In genomic region chr10:15167411-15168295, GRCh38 we compare ENCODE assay signal across 8 cellular contexts. TPM values are rescaled to one million over a fixed set of nuclear protein-coding genes. Genes with fewer than 3 reads are reported as not detected.
DNase-seq lines count a peak whose midpoint lies in the region; ATAC-seq and TF ChIP-seq lines count a peak whose summit lies in the region.

No MANE protein-coding gene starts in this region.

- peak overlapping the region; percentile 88 for H3K4me3 Mint-ChIP-seq in activated CD4-positive, alpha-beta T cell treated with anti-CD3 and anti-CD28 coated beads, Interleukin-2, amount 10 ng/mL, durations not matched to agents 7 days and 5 days

- CTCF ChIA-PET in HEK293 (lab: Yijun Ruan, JAX): interaction anchor here (0.5 to 1.5 kb wide), 7 partner anchors 9 to 1650 kb away, joined by 3 to 4 read pairs (median 3); no protein-coding TSS in a partner anchor
- CTCF ChIA-PET in activated CD4-positive, alpha-beta T cell treated with anti-CD3 and anti-CD28 coated beads, Interleukin-2, amount 10 ng/mL, durations not matched to agents 7 days and 5 days (lab: Charles Lee): interaction anchor here (0.8 to 2.1 kb wide), 9 partner anchors 11 to 76 kb away, joined by 3 to 6 read pairs (median 3); no protein-coding TSS in a partner anchor

- H3F3A ChIP-seq in Loucy (ENCODE audit: low read depth): peaks cover 22% of the 10 kb centered on the region

- TF ChIP-seq CTCF in HEK293 (tag by site-specific recombination; IDR thresholded peaks at IDR 0.05) (peak; percentile 89), Loucy (conservative IDR thresholded peaks at IDR 0.05; ENCODE audit: low read length) (peak; percentile 54), lower lobe of right lung (IDR thresholded peaks at IDR 0.05) (peak; percentile 52)

- H3K9me2 ChIP-seq in Loucy (replicated peaks; ENCODE audit: low read depth, low read length): no peaks in the 10 kb centered on the region

- H3K27me3 ChIP-seq in Loucy (ENCODE audit: insufficient read depth, low read length, poor library complexity, severe bottlenecking) (no peaks in the 10 kb centered on the region), lower lobe of right lung (ENCODE audit: low read depth) (no peaks in the 10 kb centered on the region)

- intact Hi-C loops in lower lobe of right lung (cut with DNase I): no loop called here

- H3K9me3 Mint-ChIP-seq in activated CD4-positive, alpha-beta T cell treated with anti-CD3 and anti-CD28 coated beads, Interleukin-2, amount 10 ng/mL, durations not matched to agents 7 days and 5 days: no peaks in the 10 kb centered on the region

- H4K20me1 ChIP-seq in Loucy (ENCODE audit: insufficient read depth, low read length, poor library complexity, severe bottlenecking): peaks cover 31% of the 10 kb centered on the region

- peak overlapping the region; percentile 40; the same call in 1 of the 2 replicates for H2AFZ ChIP-seq in Loucy (ENCODE audit: low read length)

- H3K36me3 ChIP-seq in HEK293 (ENCODE audit: control insufficient read depth in 2 of 2, insufficient read depth in 1 of 2, low read length in 2 of 2): no peaks in the 10 kb centered on the region; a peak in 1 of 3 replicates
- H3K36me3 ChIP-seq in Loucy (ENCODE audit: insufficient read depth, low read length): no peaks in the 10 kb centered on the region
- H3K36me3 ChIP-seq in lower lobe of right lung: no peaks in the 10 kb centered on the region

- DNase-seq in DMS153 treated with DMSO at 0.1 percent for 48 hours (lab: John Stamatoyannopoulos, UW; ENCODE audit: unreplicated experiment) (peak; percentile 0), DMS153 (lab: John Stamatoyannopoulos, UW) (no peak), lower lobe of right lung (peak; percentile 63)
- peak; percentile 44 for DNase-seq in activated CD4-positive, alpha-beta T cell treated with anti-CD3 and anti-CD28 coated beads, Interleukin-2, amount 10 ng/mL, durations not matched to agents 7 days and 5 days
- DNase-seq in effector CD4-positive, alpha-beta T cell: peak; percentile 38
- peak in 2 of 3 experiments; percentile 9 to 18 for DNase-seq in stimulated activated CD4-positive, alpha-beta T cell treated with anti-CD3 and anti-CD28 coated beads, TNF-alpha, amount 100 ng/mL, for 4 hours (ENCODE audit: low read depth in 3 of 3)

- peak overlapping the region; percentile 76 for H3K27ac Mint-ChIP-seq in activated CD4-positive, alpha-beta T cell treated with anti-CD3 and anti-CD28 coated beads, Interleukin-2, amount 10 ng/mL, durations not matched to agents 7 days and 5 days

- H3K36me3 Mint-ChIP-seq in activated CD4-positive, alpha-beta T cell treated with anti-CD3 and anti-CD28 coated beads, Interleukin-2, amount 10 ng/mL, durations not matched to agents 7 days and 5 days (ENCODE audit: low read depth): peaks cover 16% of the 10 kb centered on the region

- H3K27ac ChIP-seq in HEK293 (ENCODE audit: extremely low read depth, low read depth, low read length) (peak overlapping the region; percentile 64; the same call in 1 of the 2 replicates), lower lobe of right lung (peak overlapping the region; percentile 89)

- peak; percentile 29 to 43 for ATAC-seq in lower lobe of right lung

- peak overlapping the region; percentile 94 for H3K4me3 ChIP-seq in HEK293 (ENCODE audit: low read depth, low read length)
- peak overlapping the region; percentile 76 for H3K4me3 ChIP-seq in Loucy (ENCODE audit: low read length, poor library complexity, severe bottlenecking)
- peak overlapping the region; percentile 85 for H3K4me3 ChIP-seq in lower lobe of right lung

- POLR2A ChIA-PET in HEK293 (lab: Yijun Ruan, JAX): interaction anchor here (0.5 to 1.4 kb wide), 7 partner anchors 10 to 33 kb away, joined by 3 to 5 read pairs (median 3); no protein-coding TSS in a partner anchor
- POLR2A ChIA-PET in activated CD4-positive, alpha-beta T cell treated with anti-CD3 and anti-CD28 coated beads, Interleukin-2, amount 10 ng/mL, durations not matched to agents 7 days and 5 days (lab: Charles Lee): interaction anchor here (1.1 kb wide), 1 partner anchor 209 kb away, joined by 3 read pairs; the partner anchor contains the start of gene MEIG1

- H3K4me1 Mint-ChIP-seq in activated CD4-positive, alpha-beta T cell treated with anti-CD3 and anti-CD28 coated beads, Interleukin-2, amount 10 ng/mL, durations not matched to agents 7 days and 5 days: peaks cover 60% of the 10 kb centered on the region

- H3K9me3 ChIP-seq in HEK293 (ENCODE audit: control insufficient read depth, insufficient read depth, low read depth, low read length): no peaks in the 10 kb centered on the region
- H3K9me3 ChIP-seq in Loucy (ENCODE audit: insufficient read depth, low read depth, low read length): no peaks in the 10 kb centered on the region
- no peaks in the 10 kb centered on the region for H3K9me3 ChIP-seq in lower lobe of right lung

- peak overlapping the region; percentile 78 for H3K4me2 ChIP-seq in Loucy (ENCODE audit: low read depth, low read length, poor library complexity, severe bottlenecking)

- peak overlapping the region; percentile 70 for H3K9ac ChIP-seq in Loucy (ENCODE audit: low read depth, low read length, poor library complexity, severe bottlenecking)

- H3K79me2 ChIP-seq in Loucy (ENCODE audit: insufficient read depth, low read length): peaks cover 53% of the 10 kb centered on the region

- H3K27me3 Mint-ChIP-seq in activated CD4-positive, alpha-beta T cell treated with anti-CD3 and anti-CD28 coated beads, Interleukin-2, amount 10 ng/mL, durations not matched to agents 7 days and 5 days: no peaks in the 10 kb centered on the region

- H3K4me1 ChIP-seq in HEK293 (ENCODE audit: control insufficient read depth, insufficient read depth, low read length) (peaks cover 25% of the 10 kb centered on the region), Loucy (ENCODE audit: insufficient read depth, low read length, poor library complexity, severe bottlenecking) (peaks cover 65% of the 10 kb centered on the region), lower lobe of right lung (peaks cover 48% of the 10 kb centered on the region)

TF ChIP-seq in HEK293, 187 proteins besides CTCF, POLR2A, EP300 and RAD21 (continues in another document):
- TF ChIP-seq REPIN1 (tag by site-specific recombination; IDR thresholded peaks at IDR 0.05; ENCODE audit: low read depth): no peak
- no peak for TF ChIP-seq ZNF302 (tag by site-specific recombination; IDR thresholded peaks at IDR 0.05; ENCODE audit: low read depth)
- TF ChIP-seq ZIC2 (tag by site-specific recombination; IDR thresholded peaks at IDR 0.05): peak; percentile 75
- TF ChIP-seq INSM2 (tag by site-specific recombination; IDR thresholded peaks at IDR 0.05): no peak
- no peak for TF ChIP-seq ZSCAN16 (tag by site-specific recombination; IDR thresholded peaks at IDR 0.05)
- TF ChIP-seq ZNF76 (tag by site-specific recombination; IDR thresholded peaks at IDR 0.05; ENCODE audit: borderline replicate concordance, low read depth): no peak
- no peak for TF ChIP-seq ZNF214 (tag by site-specific recombination; IDR thresholded peaks at IDR 0.05; ENCODE audit: borderline replicate concordance)
- TF ChIP-seq PRDM6 (tag by site-specific recombination; IDR thresholded peaks at IDR 0.05): peak; percentile 24; the same call in 1 of the 2 replicates
- no peak for TF ChIP-seq ZNF202 (tag by site-specific recombination; IDR thresholded peaks at IDR 0.05; ENCODE audit: borderline replicate concordance)
- TF ChIP-seq ZNF335 (tag by site-specific recombination; conservative IDR thresholded peaks at IDR 0.05): peak; percentile 97
- TF ChIP-seq ZNF677 (tag by site-specific recombination; IDR thresholded peaks at IDR 0.05): no peak

RNA-seq across cellular contexts. Expression of gene NMT2, which starts 0.8 kb away (rescaled TPM):
- total RNA-seq in activated CD4-positive, alpha-beta T cell treated with anti-CD3 and anti-CD28 coated beads, Interleukin-2, amount 10 ng/mL, durations not matched to agents 7 days and 5 days: 10 to 100 TPM; 47.7 to 50.9 TPM
- total RNA-seq in lower lobe of right lung: 10.2 TPM
